8 cellular contexts compared by ENCODE assay signal in genomic region chr1:9181990-9182783, GRCh38. TPM values are rescaled to one million over a fixed set of nuclear protein-coding genes. Genes with fewer than 3 reads are reported as not detected.
A peak's percentile ranks its signal among the peaks of the same experiment; 100 is the strongest.
DNase-seq lines count a peak whose midpoint lies in the region; ATAC-seq and TF ChIP-seq lines count a peak whose summit lies in the region.

No MANE protein-coding gene starts in this region.

- peak; percentile 31 for ATAC-seq in CD8-positive, alpha-beta T cell
- ATAC-seq in GM19455 (IDR thresholded peaks at IDR 0.05; ENCODE audit: unreplicated experiment) (peak; percentile 56), RWPE2 (ENCODE audit: low read depth) (peak; percentile 60), mucosa of descending colon (peak; percentile 81), HG02884 (IDR thresholded peaks at IDR 0.05; ENCODE audit: unreplicated experiment) (no peak)

- no peak overlapping the region for H3K27ac Mint-ChIP-seq in CD8-positive, alpha-beta T cell
- peak overlapping the region; percentile 20 for H3K27ac Mint-ChIP-seq in endodermal cell

- POLR2A ChIA-PET in CD8-positive, alpha-beta T cell (lab: Charles Lee) = no interaction called here

- CTCF ChIA-PET in CD8-positive, alpha-beta T cell (lab: Charles Lee) = interaction anchor here (1.0 to 1.3 kb wide), 2 partner anchors 15 to 71 kb away, joined by 3 to 5 read pairs; no protein-coding TSS in a partner anchor

- H3K4me1 Mint-ChIP-seq in CD8-positive, alpha-beta T cell (ENCODE audit: low read depth) = peaks cover 9% of the 10 kb centered on the region
- H3K4me1 Mint-ChIP-seq in endodermal cell = peaks cover 8% of the 10 kb centered on the region

- peaks cover 31% of the 10 kb centered on the region for H3K27me3 Mint-ChIP-seq in CD8-positive, alpha-beta T cell (ENCODE audit: low read depth)
- H3K27me3 Mint-ChIP-seq in endodermal cell (ENCODE audit: insufficient read depth) = peaks cover 39% of the 10 kb centered on the region

- H3K4me3 Mint-ChIP-seq in CD8-positive, alpha-beta T cell = peak overlapping the region; percentile 69
- peak overlapping the region; percentile 62 for H3K4me3 Mint-ChIP-seq in endodermal cell

- no peaks in the 10 kb centered on the region for H3K27me3 ChIP-seq in CD8-positive, alpha-beta T cell (ENCODE audit: insufficient read depth, low read length)
- no peaks in the 10 kb centered on the region for H3K27me3 ChIP-seq in RWPE2 (ENCODE audit: insufficient read depth, poor library complexity, severe bottlenecking)
- H3K27me3 ChIP-seq in endodermal cell (ENCODE audit: control insufficient read depth, insufficient read depth, low read length, poor library complexity, severe bottlenecking) = peaks cover 27% of the 10 kb centered on the region

- peak overlapping the region; percentile 62 for H3K9ac ChIP-seq in endodermal cell (ENCODE audit: extremely low read depth, low read length, poor library complexity, severe bottlenecking)

- H3K4me3 ChIP-seq in CD8-positive, alpha-beta T cell (ENCODE audit: low read depth, low read length) = peak overlapping the region; percentile 39
- peak overlapping the region; percentile 57 for H3K4me3 ChIP-seq in RWPE2 (ENCODE audit: severe bottlenecking)
- peak overlapping the region; percentile 92 for H3K4me3 ChIP-seq in endodermal cell (ENCODE audit: low read length)
- peak overlapping the region; percentile 30 for H3K4me3 ChIP-seq in mucosa of descending colon

- H3K9me3 Mint-ChIP-seq in CD8-positive, alpha-beta T cell = no peaks in the 10 kb centered on the region
- peaks cover 4% of the 10 kb centered on the region for H3K9me3 Mint-ChIP-seq in endodermal cell

- 2 to 5% methylated on average over 18 to 83 of the region's 83 CpGs for WGBS in endodermal cell (ENCODE audit: insufficient coverage in 1 of 2, insufficient read length in 1 of 2), 2 experiments

- H3K36me3 ChIP-seq in CD8-positive, alpha-beta T cell (ENCODE audit: insufficient read depth, low read length) = no peaks in the 10 kb centered on the region
- 0 out of 2 replicates have a peak, but pooled peaks cover 5% of the 10 kb centered on the region for H3K36me3 ChIP-seq in RWPE2 (ENCODE audit: low read depth)
- H3K36me3 ChIP-seq in endodermal cell (ENCODE audit: control insufficient read depth, insufficient read depth, low read length) = peaks cover 8% of the 10 kb centered on the region
- H3K36me3 ChIP-seq in mucosa of descending colon (ENCODE audit: low read depth) = no peaks in the 10 kb centered on the region

- DNase-seq in CD8-positive, alpha-beta T cell = no peak
- DNase-seq in RWPE2 (ENCODE audit: low spot score) (no peak), endodermal cell (peak; percentile 85), mucosa of descending colon (peak in 2 of 3 donors; percentile 36 to 68), DMS153 treated with DMSO at 0.1 percent for 48 hours (lab: John Stamatoyannopoulos, UW; ENCODE audit: unreplicated experiment) (no peak), KG1 (lab: John Stamatoyannopoulos, UW) (no peak)

- H3K9me3 ChIP-seq in CD8-positive, alpha-beta T cell (ENCODE audit: low read length) = no peaks in the 10 kb centered on the region
- H3K9me3 ChIP-seq in RWPE2 (ENCODE audit: severe bottlenecking) (no peaks in the 10 kb centered on the region), endodermal cell (ENCODE audit: control insufficient read depth, low read length) (no peaks in the 10 kb centered on the region), mucosa of descending colon (no peaks in the 10 kb centered on the region)

- TF ChIP-seq CTCF in CD8-positive, alpha-beta T cell (IDR thresholded peaks at IDR 0.05) = no peak
- TF ChIP-seq CTCF in RWPE2 (IDR thresholded peaks at IDR 0.05; ENCODE audit: poor library complexity, severe bottlenecking) (no peak), endodermal cell (conservative IDR thresholded peaks at IDR 0.05) (no peak), mucosa of descending colon (IDR thresholded peaks at IDR 0.05) (no peak)

- no peak overlapping the region for H3K27ac ChIP-seq in CD8-positive, alpha-beta T cell (ENCODE audit: low read depth, low read length)
- H3K27ac ChIP-seq in RWPE2 (ENCODE audit: poor library complexity, severe bottlenecking) (peak overlapping the region; percentile 42), endodermal cell (ENCODE audit: low read depth, low read length) (peak overlapping the region; percentile 51)

- peaks cover 9% of the 10 kb centered on the region for H3K4me1 ChIP-seq in CD8-positive, alpha-beta T cell (ENCODE audit: insufficient read depth, low read length)
- peaks cover 8% of the 10 kb centered on the region for H3K4me1 ChIP-seq in RWPE2 (ENCODE audit: insufficient read depth, poor library complexity, severe bottlenecking)
- no peaks in the 10 kb centered on the region for H3K4me1 ChIP-seq in endodermal cell (ENCODE audit: control insufficient read depth, insufficient read depth, low read length)
- H3K4me1 ChIP-seq in mucosa of descending colon (ENCODE audit: low read depth) = peaks cover 20% of the 10 kb centered on the region

- intact Hi-C loops in CD8-positive, alpha-beta T cell (cut with DNase I, micrococcal nuclease) = loop anchor here (1.0 kb wide), 1 partner anchor 309 kb away; no protein-coding TSS in a partner anchor
- intact Hi-C loops in mucosa of descending colon (cut with DNase I, micrococcal nuclease) = no loop called here

- H3K36me3 Mint-ChIP-seq in CD8-positive, alpha-beta T cell = no peaks in the 10 kb centered on the region
- H3K36me3 Mint-ChIP-seq in endodermal cell (ENCODE audit: low read depth) = peaks cover 3% of the 10 kb centered on the region

RNA-seq across cellular contexts. Expression of gene H6PD, which starts 52.4 kb away (rescaled TPM):
- 10 to 100 TPM; 11.1 to 11.2 TPM for total RNA-seq in CD8-positive, alpha-beta T cell
- total RNA-seq in endodermal cell = 10 to 100 TPM; 21.5 to 34.4 TPM
- polyA plus RNA-seq in endodermal cell (2013, experiment 1 of 2) = 14.8 TPM
- 14.2 TPM for polyA plus RNA-seq in endodermal cell (2013, experiment 2 of 2)
- 10 to 100 TPM; 27.6 to 35.3 (median 31.9) TPM for total RNA-seq in mucosa of descending colon

RNA-seq across cellular contexts. Expression of gene GPR157, which starts 53.3 kb away (rescaled TPM):
- total RNA-seq in CD8-positive, alpha-beta T cell = 1 to 10 TPM; 1.9 to 2.9 TPM
- total RNA-seq in endodermal cell = 1 to 10 TPM; 2.3 to 5.0 TPM
- polyA plus RNA-seq in endodermal cell (2013, experiment 1 of 2) = 4.3 TPM
- polyA plus RNA-seq in endodermal cell (2013, experiment 2 of 2) = 1.8 TPM
- 1 to 10 TPM; 7.0 to 8.7 (median 8.1) TPM for total RNA-seq in mucosa of descending colon

Comparison
In these comparisons a context has a peak if more than half of its experiments do, and no peak if none do; other contexts are left out.
1. DNase-seq: peak in endodermal cell (single experiment) and mucosa of descending colon (2 of 3); none in CD8-positive, alpha-beta T cell (0 of 7), RWPE2 (single experiment), DMS153 treated with DMSO at 0.1 percent for 48 hours (single experiment) and KG1 (single experiment).
2. H3K4me3 ChIP-seq: peak in every context shown above with its lines; median percentile 92 in endodermal cell; 57 in RWPE2; 39 in CD8-positive, alpha-beta T cell; 30 in mucosa of descending colon.
3. intact Hi-C loops: an anchor here in CD8-positive, alpha-beta T cell (1.0 kb wide); none called in mucosa of descending colon.